In genomic region chr2:177783835-177784448, GRCh38 we compare ENCODE assay signal across 8 cellular contexts.
DNase-seq lines count a peak whose midpoint lies in the region; ATAC-seq lines count a peak whose summit lies in the region.

No MANE protein-coding gene starts in this region.

- DNase-seq in GDM1 (lab: John Stamatoyannopoulos, UW) = peak; percentile 23
- DNase-seq in RPMI8226 = peak; percentile 49
- DNase-seq in glomerular visceral epithelial cell (ENCODE audit: extremely low spot score) = peak; percentile 81
- no peak for DNase-seq in cortex of kidney (lab: John Stamatoyannopoulos, UW)
- no peak for DNase-seq in NCI-H774 (lab: John Stamatoyannopoulos, UW)
- DNase-seq in HuH-7 (ENCODE audit: low spot score) = no peak
- DNase-seq in Kasumi-1 (lab: John Stamatoyannopoulos, UW) = no peak

- ATAC-seq in HG02571 (IDR thresholded peaks at IDR 0.05; ENCODE audit: unreplicated experiment) = peak; percentile 71

Comparison
In these comparisons a context has a peak if more than half of its experiments do, and no peak if none do; other contexts are left out.
1. DNase-seq: peak in GDM1 (single experiment), RPMI8226 (single experiment) and glomerular visceral epithelial cell (single experiment); none in cortex of kidney (single experiment), NCI-H774 (single experiment), HuH-7 (single experiment) and Kasumi-1 (0 of 2).